Comparison of ENCODE assay signal across 31 cellular contexts in genomic region chr2:29962922-29963321, GRCh38. TPM values are rescaled to one million over a fixed set of nuclear protein-coding genes. Genes with fewer than 3 reads are reported as not detected.
"Had no signal": no experiment of that assay in that cellular context is flagged by ENCODE, and none has a peak within 500 bp of the region (broad histone marks: within the 10 kb centered on the region; RNA-seq: fewer than 3 reads in every experiment).

No MANE protein-coding gene starts in this region.

- H3K4me3 ChIP-seq: neural progenitor cell, ovary, psoas muscle, skin epidermis, smooth muscle cell, spleen, suprapubic skin, testis, tibial artery, upper lobe of left lung, vagina had no signal

- H3K9me3 ChIP-seq: ovary, psoas muscle, spleen, suprapubic skin, testis, tibial artery, upper lobe of left lung, vagina had no signal

- H3K27me3 ChIP-seq: neural progenitor cell, ovary, testis, upper lobe of left lung, vagina had no signal

- H3K36me3 ChIP-seq: neural progenitor cell, ovary, spleen, suprapubic skin, tibial artery, upper lobe of left lung, vagina had no signal

- H3K9ac ChIP-seq: neural progenitor cell, parathyroid adenoma had no signal

- H3K27ac ChIP-seq: neural progenitor cell, ovary, parathyroid adenoma, psoas muscle, skin epidermis, spleen, suprapubic skin, testis, tibial artery, upper lobe of left lung, vagina had no signal

- H3K4me1 ChIP-seq: neural progenitor cell, parathyroid adenoma, psoas muscle, spleen, testis, tibial artery, upper lobe of left lung, vagina had no signal

- ATAC-seq: naive thymus-derived CD4-positive, alpha-beta T cell; natural killer cell; psoas muscle; right cardiac atrium; sciatic nerve; stimulated activated memory B cell treated with anti-CD40 and anti-IgM and Interleukin-4, amounts not matched to agents 10 μg/mL and 1 μg/mL and 100 μg/mL, for 72 hours; stimulated activated naive CD8-positive, alpha-beta T cell treated with anti-CD3 and anti-CD28 coated beads, Interleukin-15, Interleukin-2, amounts not matched to agents 100 U/mL and 50 U/mL, for 24 hours had no signal

- H2AFZ ChIP-seq: neural progenitor cell, parathyroid adenoma had no signal

- DNase-seq: naive thymus-derived CD4-positive, alpha-beta T cell; natural killer cell; occipital lobe; ovary; posterior cingulate gyrus; psoas muscle; right cardiac atrium; spleen; stimulated activated CD4-positive, alpha-beta T cell treated with anti-CD3 and anti-CD28 coated beads, Interleukin-12 subunit alpha, Interleukin-12 subunit beta, amount 100 ng/mL, for 4 hours; stimulated activated CD4-positive, alpha-beta T cell treated with anti-CD3 and anti-CD28 coated beads, Interleukin-1b, Interleukin-23, amount 100 ng/mL, for 48 hours; stimulated activated CD4-positive, alpha-beta T cell treated with anti-CD3 and anti-CD28 coated beads, Interleukin-4, amount 100 ng/mL, for 1 hour; stimulated activated CD4-positive, alpha-beta T cell treated with anti-CD3 and anti-CD28 coated beads, Interleukin-4, amount 100 ng/mL, for 4 hours; stimulated activated CD8-positive, alpha-beta memory T cell treated with anti-CD3 and anti-CD28 coated beads, Interleukin-4, amount 100 ng/mL, for 48 hours; stimulated activated naive CD4-positive, alpha-beta T cell; stimulated activated naive CD8-positive, alpha-beta T cell treated with anti-CD3 and anti-CD28 coated beads, Interleukin-15, amount 100 ng/mL, for 72 hours; stimulated activated naive CD8-positive, alpha-beta T cell treated with anti-CD3 and anti-CD28 coated beads, Interleukin-15, Interleukin-2, amounts not matched to agents 100 U/mL and 50 U/mL, for 24 hours; substantia nigra; testis; tibial artery; trophoblast cell; upper lobe of left lung had no signal

- H3K79me2 ChIP-seq: parathyroid adenoma had no signal

- H3K4me2 ChIP-seq: neural progenitor cell, smooth muscle cell had no signal

RNA-seq across cellular contexts. Expression of gene ALK, which starts 41.5 kb away (rescaled TPM):
- total RNA-seq: naive thymus-derived CD4-positive, alpha-beta T cell; natural killer cell; progenitor cell of endocrine pancreas; renal cortical epithelial cell had no signal
